Comparison of ENCODE assay signal across 15 cellular contexts in genomic region chr1:61825398-61825797, GRCh38.
"Had no signal": no experiment of that assay in that cellular context is flagged by ENCODE, and none has a peak within 500 bp of the region (broad histone marks: within the 10 kb centered on the region; RNA-seq: fewer than 3 reads in every experiment).

No MANE protein-coding gene starts in this region.

- ATAC-seq: body of pancreas; esophagus mucosa; left lobe of liver; pancreas; SK-N-SH treated with all-trans-retinoic acid at 6 μM for 48 hours; stimulated activated naive CD8-positive, alpha-beta T cell treated with anti-CD3 and anti-CD28 coated beads, Interleukin-15, Interleukin-2, amounts not matched to agents 100 U/mL and 50 U/mL, for 24 hours; upper lobe of right lung had no signal

- H3K9me3 ChIP-seq: body of pancreas, pancreas, upper lobe of right lung had no signal

- H3K27ac ChIP-seq: body of pancreas, coronary artery, pancreas, upper lobe of right lung had no signal

- H3K4me3 ChIP-seq: body of pancreas, coronary artery, pancreas, upper lobe of right lung had no signal

- DNase-seq: activated CD4-positive, alpha-beta T cell treated with anti-CD3 and anti-CD28 coated beads, Interleukin-2, amount 50 U/mL, for 48 hours; activated naive CD4-positive, alpha-beta T cell treated with anti-CD3 and anti-CD28 coated beads, Interleukin-2, amount 10 ng/mL, durations not matched to agents 7 days and 5 days; activated T-cell treated with anti-CD3 and anti-CD28 coated beads, Interleukin-2, amount 50 U/mL, for 24 hours; body of pancreas; foreskin fibroblast; naive B cell; pancreas; stimulated activated naive CD8-positive, alpha-beta T cell treated with anti-CD3 and anti-CD28 coated beads, Interleukin-15, Interleukin-2, amounts not matched to agents 100 U/mL and 50 U/mL, for 24 hours; T-helper 1 cell; T1000; upper lobe of right lung had no signal

- H3K4me1 ChIP-seq: body of pancreas, pancreas, upper lobe of right lung had no signal

- H3K27me3 ChIP-seq: body of pancreas, pancreas, upper lobe of right lung had no signal
